In the genomic region with DNA sequence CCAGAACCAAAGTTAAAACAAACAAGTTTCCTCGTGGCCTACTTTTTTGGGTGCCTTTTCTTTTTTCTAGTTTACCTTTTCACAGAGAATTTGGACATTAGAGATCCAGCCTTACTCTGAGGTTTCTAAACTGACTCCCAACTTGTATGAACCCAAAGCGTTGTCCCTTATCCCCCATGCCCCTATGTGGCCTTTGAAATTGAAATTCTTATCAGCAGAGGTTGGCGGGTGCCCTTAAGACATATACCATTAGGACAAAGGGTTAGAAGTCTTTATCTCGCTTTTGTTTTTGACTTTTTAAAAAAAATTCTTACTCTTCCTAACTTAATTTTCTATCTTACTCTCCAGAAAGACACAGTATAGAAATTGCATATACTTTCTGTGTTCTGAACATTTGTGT, we compare ENCODE assay signal across 39 cellular contexts.
"Had no signal": no experiment of that assay in that cellular context is flagged by ENCODE, and none has a peak within 500 bp of the region (broad histone marks: within the 10 kb centered on the region; RNA-seq: fewer than 3 reads in every experiment).

No MANE protein-coding gene starts in this region.

- H3K9me3 ChIP-seq: adrenal gland, ascending aorta, body of pancreas, breast epithelium had no signal

- H3K27ac Mint-ChIP-seq: activated naive CD4-positive, alpha-beta T cell treated with anti-CD3 and anti-CD28 coated beads for 36 hours; activated naive CD4-positive, alpha-beta T cell treated with anti-CD3 and anti-CD28 coated beads, Interleukin-2, amount 10 ng/mL, durations not matched to agents 7 days and 5 days; activated naive CD4-positive, alpha-beta T cell treated with anti-CD3 and anti-CD28 coated beads, Interleukin-2, amount 50 U/mL, for 24 hours; activated naive CD4-positive, alpha-beta T cell treated with anti-CD3 and anti-CD28 coated beads, Interleukin-2, amount 50 U/mL, for 72 hours; activated naive CD8-positive, alpha-beta T cell; activated naive CD8-positive, alpha-beta T cell treated with anti-CD3 and anti-CD28 coated beads for 36 hours; activated naive CD8-positive, alpha-beta T cell treated with anti-CD3 and anti-CD28 coated beads, Interleukin-2, amount 10 ng/mL, durations not matched to agents 7 days and 5 days; activated naive CD8-positive, alpha-beta T cell treated with anti-CD3 and anti-CD28 coated beads, Interleukin-2, amount 50 U/mL, for 24 hours; activated T-cell treated with anti-CD3 and anti-CD28 coated beads, Interleukin-2, amount 50 U/mL, for 24 hours; activated T-cell treated with anti-CD3 and anti-CD28 coated beads, Interleukin-2, amount 50 U/mL, for 72 hours; activated T-helper 1 cell treated with anti-CD3 and anti-CD28 coated beads, Interleukin-12 subunit alpha, Interleukin-12 subunit beta, Interleukin-2, Interleukin-4 antibody, amounts not matched to agents 30 ng/mL and 10 ng/mL and 1 ng/mL, durations not matched to agents 14 hours and 24 hours and 36 hours; activated T-helper 17 cell treated with anti-CD3 and anti-CD28 coated beads, Interleukin-2, amount 50 U/mL, for 72 hours; activated T-helper 2 cell treated with anti-CD3 and anti-CD28 coated beads, Interferon-gamma antibody, Interleukin-2, Interleukin-4, amounts not matched to agents 10 μg/mL and 5 μg/mL and 100 μg/mL, durations not matched to agents 14 hours and 24 hours and 36 hours; brain had no signal

- H3K4me3 ChIP-seq: adrenal gland, ascending aorta, body of pancreas, breast epithelium, cardiac muscle cell had no signal

- H3K4me1 Mint-ChIP-seq: activated naive CD4-positive, alpha-beta T cell treated with anti-CD3 and anti-CD28 coated beads, Interleukin-2, amount 10 ng/mL, durations not matched to agents 7 days and 5 days; activated naive CD4-positive, alpha-beta T cell treated with anti-CD3 and anti-CD28 coated beads, Interleukin-2, amount 50 U/mL, for 24 hours; activated naive CD8-positive, alpha-beta T cell treated with anti-CD3 and anti-CD28 coated beads for 36 hours; activated naive CD8-positive, alpha-beta T cell treated with anti-CD3 and anti-CD28 coated beads, Interleukin-2, amount 10 ng/mL, durations not matched to agents 7 days and 5 days; activated naive CD8-positive, alpha-beta T cell treated with anti-CD3 and anti-CD28 coated beads, Interleukin-2, amount 50 U/mL, for 24 hours; activated T-helper 17 cell treated with anti-CD3 and anti-CD28 coated beads, Interleukin-2, amount 50 U/mL, for 72 hours; brain; central memory CD8-positive, alpha-beta T cell had no signal

- H3K9me3 Mint-ChIP-seq: activated naive CD4-positive, alpha-beta T cell treated with anti-CD3 and anti-CD28 coated beads for 36 hours; activated naive CD4-positive, alpha-beta T cell treated with anti-CD3 and anti-CD28 coated beads, Interleukin-2, amount 10 ng/mL, durations not matched to agents 7 days and 5 days; activated naive CD4-positive, alpha-beta T cell treated with anti-CD3 and anti-CD28 coated beads, Interleukin-2, amount 50 U/mL, for 24 hours; activated naive CD8-positive, alpha-beta T cell treated with anti-CD3 and anti-CD28 coated beads for 36 hours; activated naive CD8-positive, alpha-beta T cell treated with anti-CD3 and anti-CD28 coated beads, Interleukin-2, amount 10 ng/mL, durations not matched to agents 7 days and 5 days; activated naive CD8-positive, alpha-beta T cell treated with anti-CD3 and anti-CD28 coated beads, Interleukin-2, amount 50 U/mL, for 24 hours; activated T-cell treated with anti-CD3 and anti-CD28 coated beads, Interleukin-2, amount 50 U/mL, for 24 hours; activated T-cell treated with anti-CD3 and anti-CD28 coated beads, Interleukin-2, amount 50 U/mL, for 4 hours; activated T-cell treated with anti-CD3 and anti-CD28 coated beads, Interleukin-2, amount 50 U/mL, for 72 hours; activated T-helper 1 cell treated with anti-CD3 and anti-CD28 coated beads, Interleukin-12 subunit alpha, Interleukin-12 subunit beta, Interleukin-2, Interleukin-4 antibody, amounts not matched to agents 30 ng/mL and 10 ng/mL and 1 ng/mL, durations not matched to agents 14 hours and 24 hours and 36 hours; activated T-helper 17 cell treated with anti-CD3 and anti-CD28 coated beads, Interleukin-2, amount 50 U/mL, for 72 hours; activated T-helper 2 cell treated with anti-CD3 and anti-CD28 coated beads, Interferon-gamma antibody, Interleukin-2, Interleukin-4, amounts not matched to agents 10 μg/mL and 5 μg/mL and 100 μg/mL, durations not matched to agents 14 hours and 24 hours and 36 hours; central memory CD8-positive, alpha-beta T cell had no signal

- H3K27me3 Mint-ChIP-seq: activated naive CD4-positive, alpha-beta T cell treated with anti-CD3 and anti-CD28 coated beads, Interleukin-2, amount 10 ng/mL, durations not matched to agents 7 days and 5 days; activated naive CD4-positive, alpha-beta T cell treated with anti-CD3 and anti-CD28 coated beads, Interleukin-2, amount 50 U/mL, for 24 hours; activated naive CD8-positive, alpha-beta T cell had no signal

- DNase-seq: activated effector memory CD4-positive, alpha-beta T cell treated with anti-CD3 and anti-CD28 coated beads, Interleukin-2, amount 50 U/mL, for 16 hours; activated effector memory CD4-positive, alpha-beta T cell treated with Interleukin-2 at 50 U/mL for 16 hours; activated gamma-delta T cell; activated gamma-delta T cell treated with Interleukin-2 at 50 U/mL for 16 hours; activated naive CD4-positive, alpha-beta T cell; activated naive CD4-positive, alpha-beta T cell treated with anti-CD3 and anti-CD28 coated beads for 36 hours; activated naive CD4-positive, alpha-beta T cell treated with anti-CD3 and anti-CD28 coated beads, Interleukin-2, amount 10 ng/mL, durations not matched to agents 7 days and 5 days; activated naive CD4-positive, alpha-beta T cell treated with anti-CD3 and anti-CD28 coated beads, Interleukin-2, amount 50 U/mL, for 16 hours; activated naive CD4-positive, alpha-beta T cell treated with Interleukin-2 at 50 U/mL for 16 hours; activated naive CD8-positive, alpha-beta T cell treated with anti-CD3 and anti-CD28 coated beads for 36 hours; activated naive CD8-positive, alpha-beta T cell treated with anti-CD3 and anti-CD28 coated beads, Interleukin-2, amount 10 ng/mL, durations not matched to agents 7 days and 5 days; activated naive CD8-positive, alpha-beta T cell treated with anti-CD3 and anti-CD28 coated beads, Interleukin-2, amount 50 U/mL, for 24 hours; activated T-cell treated with anti-CD3 and anti-CD28 coated beads for 4 hours; activated T-cell treated with anti-CD3 and anti-CD28 coated beads, Interleukin-2, amount 50 U/mL, for 1 hour; activated T-cell treated with anti-CD3 and anti-CD28 coated beads, Interleukin-2, amount 50 U/mL, for 24 hours; activated T-cell treated with anti-CD3 and anti-CD28 coated beads, Interleukin-2, amount 50 U/mL, for 4 hours; activated T-cell treated with anti-CD3 and anti-CD28 coated beads, Interleukin-2, amount 50 U/mL, for 48 hours; activated T-cell treated with anti-CD3 and anti-CD28 coated beads, Interleukin-2, amount 50 U/mL, for 72 hours; adrenal gland; amniotic stem cell; amygdala; anterior cingulate cortex; aorta; body of pancreas; brain microvascular endothelial cell; caudate nucleus; central memory CD4-positive, alpha-beta T cell; cerebellar nuclear complex had no signal

- H3K4me3 Mint-ChIP-seq: activated naive CD4-positive, alpha-beta T cell treated with anti-CD3 and anti-CD28 coated beads for 36 hours; activated naive CD4-positive, alpha-beta T cell treated with anti-CD3 and anti-CD28 coated beads, Interleukin-2, amount 10 ng/mL, durations not matched to agents 7 days and 5 days; activated naive CD4-positive, alpha-beta T cell treated with anti-CD3 and anti-CD28 coated beads, Interleukin-2, amount 50 U/mL, for 24 hours; activated naive CD8-positive, alpha-beta T cell; activated naive CD8-positive, alpha-beta T cell treated with anti-CD3 and anti-CD28 coated beads for 36 hours; activated naive CD8-positive, alpha-beta T cell treated with anti-CD3 and anti-CD28 coated beads, Interleukin-2, amount 10 ng/mL, durations not matched to agents 7 days and 5 days; activated naive CD8-positive, alpha-beta T cell treated with anti-CD3 and anti-CD28 coated beads, Interleukin-2, amount 50 U/mL, for 24 hours; activated T-cell treated with anti-CD3 and anti-CD28 coated beads, Interleukin-2, amount 50 U/mL, for 24 hours; activated T-cell treated with anti-CD3 and anti-CD28 coated beads, Interleukin-2, amount 50 U/mL, for 4 hours; activated T-cell treated with anti-CD3 and anti-CD28 coated beads, Interleukin-2, amount 50 U/mL, for 72 hours; activated T-helper 1 cell treated with anti-CD3 and anti-CD28 coated beads, Interleukin-12 subunit alpha, Interleukin-12 subunit beta, Interleukin-2, Interleukin-4 antibody, amounts not matched to agents 30 ng/mL and 10 ng/mL and 1 ng/mL, durations not matched to agents 14 hours and 24 hours and 36 hours; activated T-helper 17 cell treated with anti-CD3 and anti-CD28 coated beads, Interleukin-2, amount 50 U/mL, for 72 hours; brain; central memory CD8-positive, alpha-beta T cell had no signal

- H3K27me3 ChIP-seq: adrenal gland, ascending aorta, body of pancreas, brain microvascular endothelial cell, breast epithelium, cardiac muscle cell had no signal

- H3K36me3 ChIP-seq: adrenal gland, ascending aorta, brain microvascular endothelial cell, breast epithelium, cardiac muscle cell had no signal

- ATAC-seq: activated naive CD4-positive, alpha-beta T cell treated with anti-CD3 and anti-CD28 coated beads, Interleukin-2, amount 50 U/mL, for 72 hours; activated naive CD8-positive, alpha-beta T cell treated with anti-CD3 and anti-CD28 coated beads, Interleukin-2, amount 50 U/mL, for 24 hours; activated T-cell treated with anti-CD3 and anti-CD28 coated beads, Interleukin-2, amount 50 U/mL, for 4 hours; activated T-cell treated with anti-CD3 and anti-CD28 coated beads, Interleukin-2, amount 50 U/mL, for 72 hours; activated T-helper 17 cell treated with anti-CD3 and anti-CD28 coated beads, Interleukin-2, amount 50 U/mL, for 72 hours; body of pancreas had no signal

- H3K36me3 Mint-ChIP-seq: activated naive CD4-positive, alpha-beta T cell treated with anti-CD3 and anti-CD28 coated beads, Interleukin-2, amount 10 ng/mL, durations not matched to agents 7 days and 5 days; activated naive CD4-positive, alpha-beta T cell treated with anti-CD3 and anti-CD28 coated beads, Interleukin-2, amount 50 U/mL, for 24 hours; activated naive CD8-positive, alpha-beta T cell; activated naive CD8-positive, alpha-beta T cell treated with anti-CD3 and anti-CD28 coated beads for 36 hours; activated naive CD8-positive, alpha-beta T cell treated with anti-CD3 and anti-CD28 coated beads, Interleukin-2, amount 10 ng/mL, durations not matched to agents 7 days and 5 days; brain had no signal

- H3K27ac ChIP-seq: adrenal gland, ascending aorta, body of pancreas, brain microvascular endothelial cell, breast epithelium, cardiac muscle cell had no signal

- H3K4me1 ChIP-seq: adrenal gland, ascending aorta, body of pancreas, breast epithelium had no signal
